In genomic region chr12:110583137-110584059, GRCh38 we compare ENCODE assay signal across 8 cellular contexts. TPM values are rescaled to one million over a fixed set of nuclear protein-coding genes. Genes with fewer than 3 reads are reported as not detected.
DNase-seq lines count a peak whose midpoint lies in the region; ATAC-seq and TF ChIP-seq lines count a peak whose summit lies in the region.

Gene PPTC7, minus strand, starts transcription at chr12:110583318. Its CDS starts 287 bp downstream, at chr12:110583031.

- CTCF ChIA-PET in CD8-positive, alpha-beta T cell (lab: Charles Lee), result interaction anchor here (10.9 kb wide), 1 partner anchor 18 kb away, joined by 110 read pairs; no protein-coding TSS in a partner anchor

- no peaks in the 10 kb centered on the region for H3K36me3 ChIP-seq in CD8-positive, alpha-beta T cell (ENCODE audit: insufficient read depth, low read length)
- H3K36me3 ChIP-seq in ectodermal cell (ENCODE audit: control insufficient read depth, insufficient read depth, low read length) (no peaks in the 10 kb centered on the region), lower lobe of right lung (no peaks in the 10 kb centered on the region)

- intact Hi-C loops in CD8-positive, alpha-beta T cell (cut with DNase I, micrococcal nuclease), result loop anchor here (1.0 to 10.0 kb wide), 12 partner anchors 30 to 1951 kb away; partner anchors contain the start of genes ATP2A2 (in 2 of the 2), FAM216A (in 2 of the 2), GPN3 (in 2 of the 2) and RAD9B (in 2 of the 2)
- intact Hi-C loops in lower lobe of right lung (cut with DNase I), result no loop called here

- no peaks in the 10 kb centered on the region for H3K9me3 Mint-ChIP-seq in CD8-positive, alpha-beta T cell

- ATAC-seq in CD8-positive, alpha-beta T cell, result peak; percentile 94
- ATAC-seq in GM19467 (IDR thresholded peaks at IDR 0.05; ENCODE audit: unreplicated experiment), result peak; percentile 80
- ATAC-seq in lower lobe of right lung, result peak; percentile 95 to 98

- no peaks in the 10 kb centered on the region for H3K27me3 ChIP-seq in CD8-positive, alpha-beta T cell (ENCODE audit: insufficient read depth, low read length)
- H3K27me3 ChIP-seq in ectodermal cell (ENCODE audit: control insufficient read depth, insufficient read depth, low read length, poor library complexity, severe bottlenecking) (peaks cover 14% of the 10 kb centered on the region), lower lobe of right lung (ENCODE audit: low read depth) (no peaks in the 10 kb centered on the region)

- peak within 1 kb of the TSS; percentile 86 for H3K27ac Mint-ChIP-seq in CD8-positive, alpha-beta T cell

- H3K4me3 Mint-ChIP-seq in CD8-positive, alpha-beta T cell, result peak within 1 kb of the TSS; percentile 88

- DNase-seq in CD8-positive, alpha-beta T cell, result peak; percentile 94 to 98 (median 97)
- DNase-seq in HS-5 (ENCODE audit: low read depth) (peak; percentile 90), NK-92 (lab: John Stamatoyannopoulos, UW; ENCODE audit: unreplicated experiment) (peak; percentile 72), lower lobe of right lung (peak; percentile 98)
- peak; percentile 91 to 94 for DNase-seq in activated CD8-positive, alpha-beta memory T cell treated with anti-CD3 and anti-CD28 coated beads for 1 hour (ENCODE audit: extremely low read depth in 1 of 2, low read depth in 1 of 2)
- DNase-seq in stimulated activated CD4-positive, alpha-beta T cell treated with anti-CD3 and anti-CD28 coated beads, TNF-alpha, amount 100 ng/mL, for 1 hour (ENCODE audit: low read depth in 3 of 3, low spot score in 1 of 3), result peak; percentile 92 to 96 (median 94)

- TF ChIP-seq CTCF in CD8-positive, alpha-beta T cell (IDR thresholded peaks at IDR 0.05), result no peak
- no peak for TF ChIP-seq CTCF in lower lobe of right lung (IDR thresholded peaks at IDR 0.05)

- H3K4me3 ChIP-seq in CD8-positive, alpha-beta T cell (ENCODE audit: low read depth, low read length), result peak within 1 kb of the TSS; percentile 77
- H3K4me3 ChIP-seq in ectodermal cell (ENCODE audit: insufficient read depth, low read depth, low read length) (peak within 1 kb of the TSS; percentile 88), lower lobe of right lung (peak within 1 kb of the TSS; percentile 86)

- H3K4me1 Mint-ChIP-seq in CD8-positive, alpha-beta T cell (ENCODE audit: low read depth), result peaks cover 61% of the 10 kb centered on the region

- H3K9me3 ChIP-seq in CD8-positive, alpha-beta T cell (ENCODE audit: low read length), result no peaks in the 10 kb centered on the region
- H3K9me3 ChIP-seq in ectodermal cell (ENCODE audit: control insufficient read depth, low read length) (no peaks in the 10 kb centered on the region), lower lobe of right lung (no peaks in the 10 kb centered on the region)

- H3K4me1 ChIP-seq in CD8-positive, alpha-beta T cell (ENCODE audit: insufficient read depth, low read length), result peaks cover 60% of the 10 kb centered on the region
- H3K4me1 ChIP-seq in ectodermal cell (ENCODE audit: control insufficient read depth, insufficient read depth, low read length), result peaks cover 7% of the 10 kb centered on the region
- peaks cover 60% of the 10 kb centered on the region for H3K4me1 ChIP-seq in lower lobe of right lung

- H3K36me3 Mint-ChIP-seq in CD8-positive, alpha-beta T cell, result peaks cover 6% of the 10 kb centered on the region

- POLR2A ChIA-PET in CD8-positive, alpha-beta T cell (lab: Charles Lee), result interaction anchor here (0.5 to 1.1 kb wide), 3 partner anchors 11 to 83 kb away, joined by 3 to 7 read pairs (median 5); no protein-coding TSS in a partner anchor

- 5 to 7% methylated on average over 52 of the region's 52 CpGs for WGBS in ectodermal cell, 2 experiments

- no peaks in the 10 kb centered on the region for H3K27me3 Mint-ChIP-seq in CD8-positive, alpha-beta T cell (ENCODE audit: low read depth)

- H3K27ac ChIP-seq in CD8-positive, alpha-beta T cell (ENCODE audit: low read depth, low read length), result peak within 1 kb of the TSS; percentile 63
- H3K27ac ChIP-seq in ectodermal cell (ENCODE audit: insufficient read depth, low read depth, low read length, poor library complexity, severe bottlenecking) (no peak within 1 kb of the TSS), lower lobe of right lung (peak within 1 kb of the TSS; percentile 94)

RNA-seq across cellular contexts. Expression of gene PPTC7, which starts in this region (rescaled TPM):
- 10 to 100 TPM; 49.6 to 50.4 TPM for total RNA-seq in CD8-positive, alpha-beta T cell
- polyA plus RNA-seq in ectodermal cell (2013, experiment 1 of 4), result 12.1 TPM
- 11.5 TPM for polyA plus RNA-seq in ectodermal cell (2013, experiment 2 of 4)
- 9.6 TPM for polyA plus RNA-seq in ectodermal cell (2013, experiment 3 of 4)
- polyA plus RNA-seq in ectodermal cell (2013, experiment 4 of 4), result 9.8 TPM
- 23.6 TPM for total RNA-seq in lower lobe of right lung
